ENCODE assay signal across 1 cellular context in the genomic region with DNA sequence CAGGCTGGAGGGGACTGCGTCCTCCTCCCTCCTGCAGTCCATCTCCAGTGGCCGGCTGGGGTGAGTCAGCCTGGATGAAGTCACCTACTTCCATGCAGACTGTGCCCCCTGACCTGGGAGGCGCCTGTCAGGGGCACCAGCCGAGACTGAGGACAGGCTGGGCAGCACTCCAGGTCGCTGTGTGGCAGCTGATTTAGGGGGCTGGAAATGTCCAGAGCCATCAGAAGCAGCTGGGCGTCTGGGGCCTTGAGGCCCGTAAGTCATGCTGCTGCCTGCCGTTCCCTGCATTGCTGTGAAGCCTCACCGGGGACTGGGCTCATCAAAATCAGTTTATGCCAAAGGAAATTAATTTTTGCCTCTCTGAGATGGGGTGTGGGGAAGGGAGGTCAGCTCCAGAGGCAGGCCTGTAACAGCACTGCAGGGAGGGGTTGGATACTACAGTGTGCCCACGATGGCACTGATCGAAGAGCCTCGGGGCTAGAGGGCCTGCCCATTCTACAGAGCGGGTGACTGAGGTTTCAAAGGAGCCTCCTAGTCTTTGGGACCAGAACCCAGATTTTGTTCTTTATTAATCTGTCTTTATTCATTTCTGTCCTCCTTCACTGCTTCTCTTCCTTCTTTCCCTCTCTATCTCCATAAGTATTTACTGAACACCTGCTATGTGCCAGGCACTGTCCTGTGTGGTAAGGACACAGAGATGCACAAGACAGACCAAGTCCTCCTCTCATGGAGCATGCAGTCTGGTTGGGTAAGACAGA.
A peak's percentile ranks its signal among the peaks of the same experiment; 100 is the strongest.
TF ChIP-seq lines count a peak whose summit lies in the region.

No MANE protein-coding gene starts in this region.

TF ChIP-seq in HepG2, 621 proteins besides CTCF, POLR2A, EP300 and RAD21 (continued from another document and continues in another):
- no peak for TF ChIP-seq ZBTB4 (CRISPR knock-in tag; IDR thresholded peaks at IDR 0.05; ENCODE audit: borderline replicate concordance)
- TF ChIP-seq PRMT3 (CRISPR knock-in tag; IDR thresholded peaks at IDR 0.05; ENCODE audit: borderline replicate concordance, low read depth), result no peak
- no peak for TF ChIP-seq EHMT2 (IDR thresholded peaks at IDR 0.05; ENCODE audit: borderline replicate concordance, low read depth, low read length)
- no peak for TF ChIP-seq MTF2 (CRISPR knock-in tag; IDR thresholded peaks at IDR 0.05; ENCODE audit: borderline replicate concordance)
- no peak for TF ChIP-seq ZSCAN9 (CRISPR knock-in tag; IDR thresholded peaks at IDR 0.05; ENCODE audit: borderline replicate concordance)
- TF ChIP-seq, protein P1, sequence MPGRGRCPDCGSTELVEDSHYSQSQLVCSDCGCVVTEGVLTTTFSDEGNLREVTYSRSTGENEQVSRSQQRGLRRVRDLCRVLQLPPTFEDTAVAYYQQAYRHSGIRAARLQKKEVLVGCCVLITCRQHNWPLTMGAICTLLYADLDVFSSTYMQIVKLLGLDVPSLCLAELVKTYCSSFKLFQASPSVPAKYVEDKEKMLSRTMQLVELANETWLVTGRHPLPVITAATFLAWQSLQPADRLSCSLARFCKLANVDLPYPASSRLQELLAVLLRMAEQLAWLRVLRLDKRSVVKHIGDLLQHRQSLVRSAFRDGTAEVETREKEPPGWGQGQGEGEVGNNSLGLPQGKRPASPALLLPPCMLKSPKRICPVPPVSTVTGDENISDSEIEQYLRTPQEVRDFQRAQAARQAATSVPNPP (CRISPR knock-in tag; IDR thresholded peaks at IDR 0.05), result no peak
- no peak for TF ChIP-seq SRF (IDR thresholded peaks at IDR 0.05; ENCODE audit: low read depth, low read length)
- 0 out of 2 replicates have a peak, but pooled peaks have one; percentile 26 for TF ChIP-seq MXD3 (CRISPR knock-in tag; IDR thresholded peaks at IDR 0.05)
- no peak for TF ChIP-seq ZC3H13 (CRISPR knock-in tag; IDR thresholded peaks at IDR 0.05)
- TF ChIP-seq HMGXB3 (CRISPR knock-in tag; IDR thresholded peaks at IDR 0.05; ENCODE audit: borderline replicate concordance), result no peak
- no peak for TF ChIP-seq TBP (CRISPR knock-in tag; IDR thresholded peaks at IDR 0.05)
- no peak for TF ChIP-seq MTA3 (CRISPR knock-in tag; IDR thresholded peaks at IDR 0.05)
- no peak for TF ChIP-seq AKNA (CRISPR knock-in tag; IDR thresholded peaks at IDR 0.05; ENCODE audit: borderline replicate concordance)
- no peak for TF ChIP-seq ZFP90 (CRISPR knock-in tag; IDR thresholded peaks at IDR 0.05; ENCODE audit: borderline replicate concordance)
- peak; percentile 68; the same call in 1 of the 2 replicates for TF ChIP-seq CHD4 (IDR thresholded peaks at IDR 0.05; ENCODE audit: borderline replicate concordance, low read length)
- TF ChIP-seq ZSCAN30 (CRISPR knock-in tag; IDR thresholded peaks at IDR 0.05), result no peak
- TF ChIP-seq AGO1 (IDR thresholded peaks at IDR 0.05; ENCODE audit: low read depth, low read length, poor library complexity, severe bottlenecking), result no peak
- no peak for TF ChIP-seq ZSCAN22 (CRISPR knock-in tag; IDR thresholded peaks at IDR 0.05)
- TF ChIP-seq E2F1 (CRISPR knock-in tag; IDR thresholded peaks at IDR 0.05), result no peak
- TF ChIP-seq ZNF749 (CRISPR knock-in tag; IDR thresholded peaks at IDR 0.05; ENCODE audit: borderline replicate concordance), result no peak
- no peak for TF ChIP-seq USF2 (IDR thresholded peaks at IDR 0.05; ENCODE audit: low read depth, low read length)
- TF ChIP-seq USF2 (CRISPR knock-in tag; IDR thresholded peaks at IDR 0.05; ENCODE audit: borderline replicate concordance), result no peak
- TF ChIP-seq SAFB2 (CRISPR knock-in tag; IDR thresholded peaks at IDR 0.05; ENCODE audit: borderline replicate concordance, low read depth), result no peak
- 0 out of 2 replicates have a peak, but pooled peaks have one; percentile 46 for TF ChIP-seq ZFP37 (CRISPR knock-in tag; IDR thresholded peaks at IDR 0.05; ENCODE audit: borderline replicate concordance)
- TF ChIP-seq JUNB (CRISPR knock-in tag; IDR thresholded peaks at IDR 0.05; ENCODE audit: borderline replicate concordance), result no peak
- TF ChIP-seq ISL2 (CRISPR knock-in tag; IDR thresholded peaks at IDR 0.05), result no peak
- no peak for TF ChIP-seq ETS1 (CRISPR knock-in tag; IDR thresholded peaks at IDR 0.05)
- no peak for TF ChIP-seq MBD4 (IDR thresholded peaks at IDR 0.05; ENCODE audit: borderline replicate concordance, low read length)
- no peak for TF ChIP-seq KDM5B (CRISPR knock-in tag; IDR thresholded peaks at IDR 0.05; ENCODE audit: borderline replicate concordance)
- no peak for TF ChIP-seq NCOA1 (CRISPR knock-in tag; IDR thresholded peaks at IDR 0.05)
- no peak for TF ChIP-seq ARNT2 (CRISPR knock-in tag; IDR thresholded peaks at IDR 0.05; ENCODE audit: low read depth)
- no peak for TF ChIP-seq DNMT3B (CRISPR knock-in tag; conservative IDR thresholded peaks at IDR 0.05)
- TF ChIP-seq FOXK2 (IDR thresholded peaks at IDR 0.05), result no peak
- TF ChIP-seq ZKSCAN8 (CRISPR knock-in tag; IDR thresholded peaks at IDR 0.05; ENCODE audit: borderline replicate concordance), result 0 out of 2 replicates have a peak, but pooled peaks have one; percentile 30
- TF ChIP-seq ZNF616 (CRISPR knock-in tag; IDR thresholded peaks at IDR 0.05; ENCODE audit: low read depth), result no peak
- TF ChIP-seq ZNF781 (CRISPR knock-in tag; IDR thresholded peaks at IDR 0.05; ENCODE audit: borderline replicate concordance, not compliant biosample characterization), result no peak
- no peak for TF ChIP-seq ZNF737 (CRISPR knock-in tag; IDR thresholded peaks at IDR 0.05; ENCODE audit: borderline replicate concordance)
- no peak for TF ChIP-seq PITX1 (CRISPR knock-in tag; IDR thresholded peaks at IDR 0.05)
- TF ChIP-seq ELF3 (CRISPR knock-in tag; IDR thresholded peaks at IDR 0.05), result 0 out of 2 replicates have a peak, but pooled peaks have one; percentile 37
